27 cellular contexts compared by ENCODE assay signal in genomic region chr12:128737292-128737966, GRCh38.
"Had no signal": no experiment of that assay in that cellular context is flagged by ENCODE, and none has a peak within 500 bp of the region (broad histone marks: within the 10 kb centered on the region; RNA-seq: fewer than 3 reads in every experiment).

No MANE protein-coding gene starts in this region.

- ATAC-seq: activated naive CD4-positive, alpha-beta T cell treated with anti-CD3 and anti-CD28 coated beads, Interleukin-2, amount 50 U/mL, for 72 hours; activated naive CD8-positive, alpha-beta T cell treated with anti-CD3 and anti-CD28 coated beads, Interleukin-2, amount 50 U/mL, for 24 hours; activated T-cell treated with anti-CD3 and anti-CD28 coated beads, Interleukin-2, amount 50 U/mL, for 4 hours; HepG2; K562; Panc1; WTC11 had no signal

- H3K27ac Mint-ChIP-seq: activated CD4-positive, alpha-beta memory T cell treated with anti-CD3 and anti-CD28 coated beads for 36 hours; activated CD4-positive, alpha-beta T cell treated with anti-CD3 and anti-CD28 coated beads, Interleukin-2, amount 10 ng/mL, durations not matched to agents 7 days and 5 days; activated naive CD4-positive, alpha-beta T cell treated with anti-CD3 and anti-CD28 coated beads, Interleukin-2, amount 50 U/mL, for 72 hours; activated naive CD8-positive, alpha-beta T cell treated with anti-CD3 and anti-CD28 coated beads, Interleukin-2, amount 50 U/mL, for 24 hours; brain; T-helper 1 cell treated with Interleukin-12 subunit alpha and Interleukin-12 subunit beta and Interleukin-4 antibody, amounts not matched to agents 30 μg/mL and 1 μg/mL, for 36 hours; WTC11 had no signal

- H3K36me3 Mint-ChIP-seq: activated CD4-positive, alpha-beta memory T cell treated with anti-CD3 and anti-CD28 coated beads for 36 hours; brain had no signal

- H3K4me1 Mint-ChIP-seq: activated CD4-positive, alpha-beta T cell treated with anti-CD3 and anti-CD28 coated beads, Interleukin-2, amount 10 ng/mL, durations not matched to agents 7 days and 5 days; activated naive CD8-positive, alpha-beta T cell treated with anti-CD3 and anti-CD28 coated beads, Interleukin-2, amount 50 U/mL, for 24 hours; WTC11 had no signal

- H3K4me3 Mint-ChIP-seq: activated CD4-positive, alpha-beta memory T cell treated with anti-CD3 and anti-CD28 coated beads for 36 hours; activated CD4-positive, alpha-beta T cell treated with anti-CD3 and anti-CD28 coated beads, Interleukin-2, amount 10 ng/mL, durations not matched to agents 7 days and 5 days; activated naive CD8-positive, alpha-beta T cell treated with anti-CD3 and anti-CD28 coated beads, Interleukin-2, amount 50 U/mL, for 24 hours; activated T-cell treated with anti-CD3 and anti-CD28 coated beads, Interleukin-2, amount 50 U/mL, for 4 hours; brain; T-helper 1 cell treated with Interleukin-12 subunit alpha and Interleukin-12 subunit beta and Interleukin-4 antibody, amounts not matched to agents 30 μg/mL and 1 μg/mL, for 36 hours; WTC11 had no signal

- DNase-seq: activated CD4-positive, alpha-beta memory T cell treated with anti-CD3 and anti-CD28 coated beads for 36 hours; activated CD4-positive, alpha-beta T cell treated with anti-CD3 and anti-CD28 coated beads, Interleukin-2, amount 10 ng/mL, durations not matched to agents 7 days and 5 days; activated CD4-positive, CD25-positive, alpha-beta regulatory T cell treated with anti-CD3 and anti-CD28 coated beads, Interleukin-2, amount 50 U/mL, for 72 hours; activated CD8-positive, alpha-beta memory T cell treated with anti-CD3 and anti-CD28 coated beads for 24 hours; activated effector memory CD4-positive, alpha-beta T cell treated with anti-CD3 and anti-CD28 coated beads, Interleukin-2, amount 50 U/mL, for 16 hours; activated naive CD4-positive, alpha-beta T cell treated with Interleukin-2 at 50 U/mL for 16 hours; activated naive CD8-positive, alpha-beta T cell treated with anti-CD3 and anti-CD28 coated beads, Interleukin-2, amount 50 U/mL, for 24 hours; activated T-cell treated with anti-CD3 and anti-CD28 coated beads, Interleukin-2, amount 50 U/mL, for 4 hours; amniotic stem cell; Karpas-422; MM.1S; NCI-H1048; NCI-H146; NCI-H1930; NCI-H2171; NCI-H226; NCI-H510A; NCI-H526 treated with DMSO at 0.1 percent for 48 hours; NCI-H82; SHP77 had no signal
